9 cellular contexts compared by ENCODE assay signal in the genomic region with DNA sequence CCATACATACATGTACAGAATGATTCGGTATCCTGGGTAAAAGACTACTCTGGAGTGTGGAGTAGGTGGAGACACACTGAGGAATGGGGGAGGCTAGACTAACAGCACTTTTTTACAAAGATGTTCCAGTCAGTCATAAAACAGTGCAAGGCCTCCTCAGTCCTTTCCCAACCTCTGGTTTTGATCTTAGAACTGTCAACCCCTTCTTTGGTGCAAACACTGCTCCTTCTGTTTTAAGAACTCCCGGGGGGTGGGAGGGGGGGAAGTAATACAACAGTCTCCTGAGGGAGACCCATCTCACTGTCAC. TPM values are rescaled to one million over a fixed set of nuclear protein-coding genes. Genes with fewer than 3 reads are reported as not detected.
DNase-seq lines count a peak whose midpoint lies in the region; ATAC-seq and TF ChIP-seq lines count a peak whose summit lies in the region.
"Had no signal": no experiment of that assay in that cellular context is flagged by ENCODE, and none has a peak within 500 bp of the region (broad histone marks: within the 10 kb centered on the region; RNA-seq: fewer than 3 reads in every experiment).

No MANE protein-coding gene starts in this region.

- H3K4me1 Mint-ChIP-seq in activated naive CD4-positive, alpha-beta T cell treated with anti-CD3 and anti-CD28 coated beads, Interleukin-2, amount 10 ng/mL, durations not matched to agents 7 days and 5 days: peaks cover 58% of the 10 kb centered on the region
- H3K4me1 Mint-ChIP-seq in memory B cell: peaks cover 10% of the 10 kb centered on the region

- no peak for TF ChIP-seq POLR2A in GM18505 (IDR thresholded peaks at IDR 0.05; ENCODE audit: borderline replicate concordance, extremely low read depth, insufficient read depth, insufficient read length)

- in situ Hi-C loops in brain microvascular endothelial cell (cut with HindIII; ENCODE audit: low pct_ligation_motif_present, low sequenced_read_pairs): no loop called here

- H3K27me3 ChIP-seq in brain microvascular endothelial cell (replicated peaks): no peaks in the 10 kb centered on the region

- H3K9me3 Mint-ChIP-seq in activated naive CD4-positive, alpha-beta T cell treated with anti-CD3 and anti-CD28 coated beads, Interleukin-2, amount 10 ng/mL, durations not matched to agents 7 days and 5 days: no peaks in the 10 kb centered on the region
- H3K9me3 Mint-ChIP-seq in memory B cell: no peaks in the 10 kb centered on the region

- H3K36me3 Mint-ChIP-seq in activated naive CD4-positive, alpha-beta T cell treated with anti-CD3 and anti-CD28 coated beads, Interleukin-2, amount 10 ng/mL, durations not matched to agents 7 days and 5 days: peaks cover 3% of the 10 kb centered on the region
- H3K36me3 Mint-ChIP-seq in memory B cell: no peaks in the 10 kb centered on the region

- no peak for DNase-seq in activated naive CD4-positive, alpha-beta T cell treated with anti-CD3 and anti-CD28 coated beads, Interleukin-2, amount 10 ng/mL, durations not matched to agents 7 days and 5 days
- DNase-seq in activated naive CD4-positive, alpha-beta T cell treated with Interleukin-2 at 50 U/mL for 16 hours: no peak
- DNase-seq in brain microvascular endothelial cell: no peak
- DNase-seq in memory B cell (ENCODE audit: low spot score in 2 of 2): no peak
- DNase-seq: stimulated activated CD4-positive, alpha-beta T cell treated with anti-CD3 and anti-CD28 coated beads, Interleukin-4, amount 100 ng/mL, for 4 hours had no signal

- peaks cover 9% of the 10 kb centered on the region for H3K27me3 Mint-ChIP-seq in activated naive CD4-positive, alpha-beta T cell treated with anti-CD3 and anti-CD28 coated beads, Interleukin-2, amount 10 ng/mL, durations not matched to agents 7 days and 5 days
- peaks cover 4% of the 10 kb centered on the region for H3K27me3 Mint-ChIP-seq in memory B cell

- no peak for TF ChIP-seq CTCF in brain microvascular endothelial cell (IDR thresholded peaks at IDR 0.05; ENCODE audit: low read depth, low read length, missing control alignments)

- CTCF ChIA-PET in activated naive CD4-positive, alpha-beta T cell treated with anti-CD3 and anti-CD28 coated beads, Interleukin-2, amount 10 ng/mL, durations not matched to agents 7 days and 5 days (lab: Charles Lee): interaction anchor here (1.6 to 5.9 kb wide), 5 partner anchors 10 to 139 kb away, joined by 5 to 43 read pairs (median 6); partner anchors contain the start of genes TUBGCP4 and ZSCAN29

- H3K27ac ChIP-seq in brain microvascular endothelial cell (peak overlapping the region; percentile 48), urinary bladder (ENCODE audit: low read depth) (no peak overlapping the region)

- WGBS in urinary bladder: 10% methylated on average over 2 of the region's 2 CpGs

- H3K27ac Mint-ChIP-seq in activated naive CD4-positive, alpha-beta T cell treated with anti-CD3 and anti-CD28 coated beads, Interleukin-2, amount 10 ng/mL, durations not matched to agents 7 days and 5 days: peak overlapping the region; percentile 96
- H3K27ac Mint-ChIP-seq in memory B cell: peak overlapping the region; percentile 97

- no peak for ATAC-seq in memory B cell (ENCODE audit: low read depth)
- ATAC-seq in GM18505 (IDR thresholded peaks at IDR 0.05; ENCODE audit: unreplicated experiment): no peak
- ATAC-seq in HG03469 (IDR thresholded peaks at IDR 0.05; ENCODE audit: unreplicated experiment): no peak
- no peak for ATAC-seq in HG03571 (IDR thresholded peaks at IDR 0.05; ENCODE audit: unreplicated experiment)

- H3K36me3 ChIP-seq in brain microvascular endothelial cell (replicated peaks) (no peaks in the 10 kb centered on the region), urinary bladder (ENCODE audit: insufficient read depth) (no peaks in the 10 kb centered on the region)

- H3K4me3 ChIP-seq in brain microvascular endothelial cell (ENCODE audit: low read depth, low read length): peak overlapping the region; percentile 64
- peak overlapping the region; percentile 49 for H3K4me3 ChIP-seq in urinary bladder (ENCODE audit: low read depth, low read length)

- peak overlapping the region; percentile 91 for H3K4me3 Mint-ChIP-seq in activated naive CD4-positive, alpha-beta T cell treated with anti-CD3 and anti-CD28 coated beads, Interleukin-2, amount 10 ng/mL, durations not matched to agents 7 days and 5 days
- peak overlapping the region; percentile 90 for H3K4me3 Mint-ChIP-seq in memory B cell

- peaks cover 2% of the 10 kb centered on the region for H3K4me1 ChIP-seq in urinary bladder (ENCODE audit: insufficient read depth)

RNA-seq across cellular contexts. Expression of gene MAP1A, which starts 7.5 kb away (rescaled TPM):
- 14.3 TPM for total RNA-seq in urinary bladder
- 27.3 TPM for polyA plus RNA-seq in urinary bladder

RNA-seq across cellular contexts. Expression of gene TP53BP1, which starts 16.9 kb away (rescaled TPM):
- total RNA-seq in urinary bladder: 106 TPM
- 16.7 TPM for polyA plus RNA-seq in urinary bladder
